Comparison of ENCODE assay signal across 7 cellular contexts in the genomic region with DNA sequence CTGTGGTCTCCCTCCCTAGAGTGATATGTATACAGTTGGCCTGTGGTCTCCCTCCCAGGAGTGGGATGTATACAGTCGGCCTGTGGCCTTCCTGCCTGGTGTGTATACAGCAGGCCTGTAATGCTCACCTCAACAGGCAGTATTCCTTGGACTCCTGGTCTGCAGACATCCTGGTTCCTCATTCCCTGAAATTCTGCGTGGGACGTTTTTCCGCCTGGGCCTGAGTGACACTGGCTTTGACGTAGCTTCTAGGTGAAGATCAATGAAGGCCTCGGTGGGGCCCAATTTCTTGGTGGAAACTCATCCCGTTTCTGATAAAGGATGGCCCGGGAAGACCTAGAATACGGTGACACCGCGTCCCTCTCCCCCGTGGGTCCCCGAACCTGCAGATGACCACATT.
"Had no signal": no experiment of that assay in that cellular context is flagged by ENCODE, and none has a peak within 500 bp of the region (broad histone marks: within the 10 kb centered on the region; RNA-seq: fewer than 3 reads in every experiment).

No MANE protein-coding gene starts in this region.

- H3K36me3 Mint-ChIP-seq: IgD-negative memory B cell had no signal

- H3K27me3 Mint-ChIP-seq: IgD-negative memory B cell had no signal

- H3K4me1 ChIP-seq: HAP-1 had no signal

- H3K36me3 ChIP-seq: HAP-1 had no signal

- H3K27ac Mint-ChIP-seq: IgD-negative memory B cell had no signal

- H3K27ac ChIP-seq: GM23248, HL-60 had no signal

- H3K4me3 ChIP-seq: GM23248, HAP-1 had no signal

- H3K9me3 ChIP-seq: HAP-1 had no signal

- DNase-seq: GM23248, GOT3, H7, KBM-7 had no signal
